In genomic region chr2:218761795-218762194, GRCh38 we compare ENCODE assay signal across 7 cellular contexts. TPM values are rescaled to one million over a fixed set of nuclear protein-coding genes. Genes with fewer than 3 reads are reported as not detected.
"Had no signal": no experiment of that assay in that cellular context is flagged by ENCODE, and none has a peak within 500 bp of the region (broad histone marks: within the 10 kb centered on the region; RNA-seq: fewer than 3 reads in every experiment).

No MANE protein-coding gene starts in this region.

- FAIRE-seq: HTR-8/SVneo, K562 had no signal

- H3K27ac ChIP-seq: HL-60 had no signal

- ATAC-seq: K562 had no signal

- H3K4me3 ChIP-seq: K562 had no signal

- DNase-seq: IMR-90, KBM-7, KG1 had no signal

RNA-seq across cellular contexts. Expression of gene CYP27A1, which starts 20.2 kb away (rescaled TPM):
- total RNA-seq: HT1080 had no signal
- polyA plus RNA-seq: K562 had no signal
